Comparison of ENCODE assay signal across 20 cellular contexts in genomic region chr15:22405765-22406164, GRCh38. TPM values are rescaled to one million over a fixed set of nuclear protein-coding genes. Genes with fewer than 3 reads are reported as not detected.
"Had no signal": no experiment of that assay in that cellular context is flagged by ENCODE, and none has a peak within 500 bp of the region (broad histone marks: within the 10 kb centered on the region; RNA-seq: fewer than 3 reads in every experiment).

No MANE protein-coding gene starts in this region.

RNA-seq across cellular contexts. Expression of gene GOLGA6L22, which starts 52.9 kb away (rescaled TPM):
- total RNA-seq: activated naive CD4-positive, alpha-beta T cell treated with anti-CD3 and anti-CD28 coated beads for 36 hours; activated naive CD8-positive, alpha-beta T cell treated with anti-CD3 and anti-CD28 coated beads for 36 hours; activated naive CD8-positive, alpha-beta T cell treated with anti-CD3 and anti-CD28 coated beads, Interleukin-2, amount 10 ng/mL, durations not matched to agents 7 days and 5 days; activated T-cell treated with anti-CD3 and anti-CD28 coated beads, Interleukin-2, amount 50 U/mL, for 4 hours; activated T-cell treated with anti-CD3 and anti-CD28 coated beads, Interleukin-2, amount 50 U/mL, for 72 hours; activated T-helper 1 cell treated with anti-CD3 and anti-CD28 coated beads, Interleukin-12 subunit alpha, Interleukin-12 subunit beta, Interleukin-2, Interleukin-4 antibody, amounts not matched to agents 30 ng/mL and 10 ng/mL and 1 ng/mL, durations not matched to agents 14 hours and 24 hours and 36 hours; activated T-helper 2 cell treated with anti-CD3 and anti-CD28 coated beads, Interferon-gamma antibody, Interleukin-2, Interleukin-4, amounts not matched to agents 10 μg/mL and 5 μg/mL and 100 μg/mL, durations not matched to agents 14 hours and 24 hours and 36 hours; adrenal gland; aorta; ascending aorta; astrocyte; body of pancreas; breast epithelium; bronchial epithelial cell; cardiac muscle cell; cardiac septum; cerebellum; chondrocyte; colonic mucosa had no signal
- polyA plus RNA-seq: adipose tissue, adrenal gland, aorta, cardiac muscle cell had no signal
